In the genomic region with DNA sequence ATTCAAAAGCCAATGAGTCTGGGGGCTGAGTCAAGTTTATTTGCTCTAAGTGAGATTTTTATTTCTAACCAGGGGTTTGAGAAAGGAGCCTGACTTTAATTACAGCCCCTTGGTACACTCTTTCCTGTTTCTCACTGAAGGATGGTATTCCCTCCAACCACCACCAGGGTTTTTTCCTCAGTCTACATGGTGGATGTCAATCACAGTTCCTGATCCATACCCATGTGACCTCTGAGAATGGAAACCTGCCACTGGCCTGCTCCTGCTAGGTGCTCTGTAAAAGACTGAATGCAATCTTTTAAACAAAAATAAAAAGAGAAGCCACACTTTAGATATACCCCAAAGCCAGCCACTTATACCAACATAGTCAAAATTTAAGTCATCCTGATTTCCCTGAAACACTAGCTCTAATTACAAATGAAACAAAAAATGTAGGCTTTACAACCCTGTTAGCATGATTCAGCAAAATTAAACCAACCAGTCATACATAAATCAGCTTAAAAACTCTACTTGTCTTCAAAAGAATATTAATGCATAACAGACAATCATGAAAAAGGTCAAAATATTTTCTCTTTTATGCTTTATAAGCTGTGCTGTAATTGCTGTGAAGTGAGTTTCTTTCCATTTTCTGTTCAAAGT, we compare ENCODE assay signal across 1 cellular context.
TF ChIP-seq lines count a peak whose summit lies in the region.

No MANE protein-coding gene starts in this region.

TF ChIP-seq in GM23338, 12 proteins besides CTCF, POLR2A, EP300 and RAD21 (continued from another document):
- TF ChIP-seq, protein P1, sequence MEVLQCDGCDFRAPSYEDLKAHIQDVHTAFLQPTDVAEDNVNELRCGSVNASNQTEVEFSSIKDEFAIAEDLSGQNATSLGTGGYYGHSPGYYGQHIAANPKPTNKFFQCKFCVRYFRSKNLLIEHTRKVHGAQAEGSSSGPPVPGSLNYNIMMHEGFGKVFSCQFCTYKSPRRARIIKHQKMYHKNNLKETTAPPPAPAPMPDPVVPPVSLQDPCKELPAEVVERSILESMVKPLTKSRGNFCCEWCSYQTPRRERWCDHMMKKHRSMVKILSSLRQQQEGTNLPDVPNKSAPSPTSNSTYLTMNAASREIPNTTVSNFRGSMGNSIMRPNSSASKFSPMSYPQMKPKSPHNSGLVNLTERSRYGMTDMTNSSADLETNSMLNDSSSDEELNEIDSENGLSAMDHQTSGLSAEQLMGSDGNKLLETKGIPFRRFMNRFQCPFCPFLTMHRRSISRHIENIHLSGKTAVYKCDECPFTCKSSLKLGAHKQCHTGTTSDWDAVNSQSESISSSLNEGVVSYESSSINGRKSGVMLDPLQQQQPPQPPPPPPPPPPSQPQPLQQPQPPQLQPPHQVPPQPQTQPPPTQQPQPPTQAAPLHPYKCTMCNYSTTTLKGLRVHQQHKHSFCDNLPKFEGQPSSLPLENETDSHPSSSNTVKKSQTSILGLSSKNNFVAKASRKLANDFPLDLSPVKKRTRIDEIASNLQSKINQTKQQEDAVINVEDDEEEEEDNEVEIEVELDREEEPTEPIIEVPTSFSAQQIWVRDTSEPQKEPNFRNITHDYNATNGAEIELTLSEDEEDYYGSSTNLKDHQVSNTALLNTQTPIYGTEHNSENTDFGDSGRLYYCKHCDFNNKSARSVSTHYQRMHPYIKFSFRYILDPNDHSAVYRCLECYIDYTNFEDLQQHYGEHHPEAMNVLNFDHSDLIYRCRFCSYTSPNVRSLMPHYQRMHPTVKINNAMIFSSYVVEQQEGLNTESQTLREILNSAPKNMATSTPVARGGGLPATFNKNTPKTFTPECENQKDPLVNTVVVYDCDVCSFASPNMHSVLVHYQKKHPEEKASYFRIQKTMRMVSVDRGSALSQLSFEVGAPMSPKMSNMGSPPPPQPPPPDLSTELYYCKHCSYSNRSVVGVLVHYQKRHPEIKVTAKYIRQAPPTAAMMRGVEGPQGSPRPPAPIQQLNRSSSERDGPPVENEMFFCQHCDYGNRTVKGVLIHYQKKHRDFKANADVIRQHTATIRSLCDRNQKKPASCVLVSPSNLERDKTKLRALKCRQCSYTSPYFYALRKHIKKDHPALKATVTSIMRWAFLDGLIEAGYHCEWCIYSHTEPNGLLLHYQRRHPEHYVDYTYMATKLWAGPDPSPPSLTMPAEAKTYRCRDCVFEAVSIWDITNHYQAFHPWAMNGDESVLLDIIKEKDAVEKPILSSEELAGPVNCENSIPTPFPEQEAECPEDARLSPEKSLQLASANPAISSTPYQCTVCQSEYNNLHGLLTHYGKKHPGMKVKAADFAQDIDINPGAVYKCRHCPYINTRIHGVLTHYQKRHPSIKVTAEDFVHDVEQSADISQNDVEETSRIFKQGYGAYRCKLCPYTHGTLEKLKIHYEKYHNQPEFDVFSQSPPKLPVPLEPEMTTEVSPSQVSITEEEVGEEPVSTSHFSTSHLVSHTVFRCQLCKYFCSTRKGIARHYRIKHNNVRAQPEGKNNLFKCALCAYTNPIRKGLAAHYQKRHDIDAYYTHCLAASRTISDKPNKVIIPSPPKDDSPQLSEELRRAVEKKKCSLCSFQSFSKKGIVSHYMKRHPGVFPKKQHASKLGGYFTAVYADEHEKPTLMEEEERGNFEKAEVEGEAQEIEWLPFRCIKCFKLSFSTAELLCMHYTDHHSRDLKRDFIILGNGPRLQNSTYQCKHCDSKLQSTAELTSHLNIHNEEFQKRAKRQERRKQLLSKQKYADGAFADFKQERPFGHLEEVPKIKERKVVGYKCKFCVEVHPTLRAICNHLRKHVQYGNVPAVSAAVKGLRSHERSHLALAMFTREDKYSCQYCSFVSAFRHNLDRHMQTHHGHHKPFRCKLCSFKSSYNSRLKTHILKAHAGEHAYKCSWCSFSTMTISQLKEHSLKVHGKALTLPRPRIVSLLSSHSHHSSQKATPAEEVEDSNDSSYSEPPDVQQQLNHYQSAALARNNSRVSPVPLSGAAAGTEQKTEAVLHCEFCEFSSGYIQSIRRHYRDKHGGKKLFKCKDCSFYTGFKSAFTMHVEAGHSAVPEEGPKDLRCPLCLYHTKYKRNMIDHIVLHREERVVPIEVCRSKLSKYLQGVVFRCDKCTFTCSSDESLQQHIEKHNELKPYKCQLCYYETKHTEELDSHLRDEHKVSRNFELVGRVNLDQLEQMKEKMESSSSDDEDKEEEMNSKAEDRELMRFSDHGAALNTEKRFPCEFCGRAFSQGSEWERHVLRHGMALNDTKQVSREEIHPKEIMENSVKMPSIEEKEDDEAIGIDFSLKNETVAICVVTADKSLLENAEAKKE (CRISPR knock-in tag; IDR thresholded peaks at IDR 0.05) = no peak
- TF ChIP-seq NANOG (IDR thresholded peaks at IDR 0.05; ENCODE audit: borderline replicate concordance) (no peak), POLR2AphosphoS5 (IDR thresholded peaks at IDR 0.05; ENCODE audit: low read depth) (no peak), CREB1 (CRISPR knock-in tag; IDR thresholded peaks at IDR 0.05; ENCODE audit: low read depth) (no peak), JUNB (IDR thresholded peaks at IDR 0.05; ENCODE audit: unreplicated experiment) (no peak)
